8 cellular contexts compared by ENCODE assay signal in genomic region chr17:2395258-2396170, GRCh38. TPM values are rescaled to one million over a fixed set of nuclear protein-coding genes. Genes with fewer than 3 reads are reported as not detected.
DNase-seq lines count a peak whose midpoint lies in the region; ATAC-seq and TF ChIP-seq lines count a peak whose summit lies in the region.

No MANE protein-coding gene starts in this region.

- TF ChIP-seq POLR2A in gastrocnemius medialis (IDR thresholded peaks at IDR 0.05): no peak

- H3K4me3 Mint-ChIP-seq in glutamatergic neuron (ENCODE audit: unreplicated experiment): peak overlapping the region; percentile 88

- ATAC-seq in gastrocnemius medialis: no peak
- no peak for ATAC-seq in HG03135 (IDR thresholded peaks at IDR 0.05; ENCODE audit: unreplicated experiment)

- H3K27ac Mint-ChIP-seq in glutamatergic neuron (ENCODE audit: unreplicated experiment): peak overlapping the region; percentile 83

- H3K36me3 ChIP-seq in WERI-Rb-1: peaks cover 10% of the 10 kb centered on the region
- H3K36me3 ChIP-seq in gastrocnemius medialis: no peaks in the 10 kb centered on the region

- intact Hi-C loops in gastrocnemius medialis (cut with DNase I; ENCODE audit: low total_unique reads): loop anchor here (10.0 kb wide), 1 partner anchor 1969 kb away; the partner anchor contains the start of gene UBE2G1

- H3K27ac ChIP-seq in WERI-Rb-1 (peak overlapping the region; percentile 56), gastrocnemius medialis (peak overlapping the region; percentile 97 to 99 (median 99))

- H3K4me3 ChIP-seq in WERI-Rb-1 (ENCODE audit: low read depth, low read length): no peak overlapping the region
- no peak overlapping the region for H3K4me3 ChIP-seq in gastrocnemius medialis

- H3K36me3 Mint-ChIP-seq in glutamatergic neuron (ENCODE audit: unreplicated experiment): no peaks in the 10 kb centered on the region

- in situ Hi-C loops in gastrocnemius medialis (cut with MboI; ENCODE audit: low sequenced_read_pairs in 4 of 4): no loop called here
- in situ Hi-C loops in KBM-7 (cut with MboI; ENCODE audit: low pct_unique_long_range_greater_than_20kb, low sequenced_read_pairs): no loop called here

- TF ChIP-seq CTCF in WERI-Rb-1 (IDR thresholded peaks at IDR 0.05; ENCODE audit: low read depth, low read length) (0 out of 2 replicates have a peak, but pooled peaks have one; percentile 16), glutamatergic neuron (IDR thresholded peaks at IDR 0.05; ENCODE audit: partially characterized antibody, unreplicated experiment) (no peak), gastrocnemius medialis (IDR thresholded peaks at IDR 0.05 in 4 of 5, conservative IDR thresholded peaks at IDR 0.05 in 1 of 5) (no peak)

- H3K4me1 ChIP-seq in gastrocnemius medialis: peaks cover 62 to 68% of the 10 kb centered on the region in 2 donors

- H3K27me3 Mint-ChIP-seq in glutamatergic neuron (ENCODE audit: unreplicated experiment): peaks cover 17% of the 10 kb centered on the region

- peaks cover 23% of the 10 kb centered on the region for H3K9me3 Mint-ChIP-seq in glutamatergic neuron (ENCODE audit: unreplicated experiment)

- H3K9me3 ChIP-seq in WERI-Rb-1 (ENCODE audit: severe bottlenecking): no peaks in the 10 kb centered on the region
- H3K9me3 ChIP-seq in gastrocnemius medialis: no peaks in the 10 kb centered on the region

- peaks cover 37% of the 10 kb centered on the region for H3K4me1 Mint-ChIP-seq in glutamatergic neuron (ENCODE audit: low read depth, unreplicated experiment)

- DNase-seq in NCI-H2029 (lab: John Stamatoyannopoulos, UW) (peak; percentile 22), NCI-H2029 treated with DMSO at 0.1 percent for 48 hours (lab: John Stamatoyannopoulos, UW) (no peak), WERI-Rb-1 (no peak), glutamatergic neuron (no peak), gastrocnemius medialis (no peak), HuH-7.5 (ENCODE audit: low spot score) (no peak), KBM-7 (no peak)

- H3K27me3 ChIP-seq in WERI-Rb-1 (ENCODE audit: insufficient read depth, low read depth, severe bottlenecking) (no peaks in the 10 kb centered on the region), gastrocnemius medialis (no peaks in the 10 kb centered on the region)

RNA-seq across cellular contexts. Expression of gene MNT, which starts 5.3 kb away (rescaled TPM):
- total RNA-seq in glutamatergic neuron (ENCODE audit: unreplicated experiment) (41.0 TPM), gastrocnemius medialis (1 to 10 TPM; 2.9 to 5.4 (median 4.2) TPM)

RNA-seq across cellular contexts. Expression of gene SGSM2, which starts 58.2 kb away (rescaled TPM):
- total RNA-seq in glutamatergic neuron (ENCODE audit: unreplicated experiment) (111 TPM), gastrocnemius medialis (10 to 100 TPM in 2 of 4 donors, 1 to 10 TPM in 2; 6.1 to 20.1 (median 9.6) TPM)

RNA-seq across cellular contexts. Expression of gene TSR1, which starts 59.3 kb away (rescaled TPM):
- total RNA-seq in glutamatergic neuron (ENCODE audit: unreplicated experiment) (25.6 TPM), gastrocnemius medialis (10 to 100 TPM; 76.7 to 94.1 (median 84.7) TPM)
